In the genomic region with DNA sequence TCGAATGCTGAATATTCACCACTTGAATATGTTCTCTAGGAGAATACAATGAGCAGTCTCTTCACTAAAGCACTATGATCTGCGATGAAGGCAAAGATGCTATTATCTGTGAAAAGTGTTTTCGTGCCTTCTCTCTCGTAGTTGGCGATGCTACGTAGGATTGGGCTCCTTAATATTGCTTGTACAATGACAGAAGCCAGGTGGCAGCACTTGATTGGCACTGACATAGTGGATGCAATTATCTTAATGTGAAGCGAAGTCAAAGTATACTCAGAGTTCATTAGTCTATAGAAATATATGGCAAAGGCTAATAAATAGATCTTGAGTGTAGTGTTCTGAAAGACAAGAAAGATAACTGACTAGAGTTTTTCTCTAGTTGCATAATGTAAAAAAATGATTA, we compare ENCODE assay signal across 14 cellular contexts.
DNase-seq lines count a peak whose midpoint lies in the region; ATAC-seq and TF ChIP-seq lines count a peak whose summit lies in the region.
"Had no signal": no experiment of that assay in that cellular context is flagged by ENCODE, and none has a peak within 500 bp of the region (broad histone marks: within the 10 kb centered on the region; RNA-seq: fewer than 3 reads in every experiment).

No MANE protein-coding gene starts in this region.

- H3K27ac ChIP-seq in dorsolateral prefrontal cortex, result no peak overlapping the region
- H3K27ac ChIP-seq: cardiac muscle cell, HL-60 had no signal

- intact Hi-C loops in dorsolateral prefrontal cortex (cut with DNase I), result no loop called here
- intact Hi-C loops in sciatic nerve (cut with DNase I), result no loop called here

- ATAC-seq in sciatic nerve (no peak), GM18858 (IDR thresholded peaks at IDR 0.05; ENCODE audit: unreplicated experiment) (no peak)
- ATAC-seq: esophagus mucosa; stimulated activated naive CD8-positive, alpha-beta T cell treated with anti-CD3 and anti-CD28 coated beads, Interleukin-15, amount 100 ng/mL, for 72 hours had no signal

- DNase-seq in NOMO-1 treated with DMSO at 0.1 percent for 48 hours (lab: John Stamatoyannopoulos, UW; ENCODE audit: unreplicated experiment) (peak; percentile 4), NOMO-1 treated with dmso at 0.1 percent for 144 hours (lab: John Stamatoyannopoulos, UW; ENCODE audit: unreplicated experiment) (no peak), NAMALWA (ENCODE audit: low spot score) (peak; percentile 11), dorsolateral prefrontal cortex (no peak), retinal pigment epithelial cell (ENCODE audit: low read depth) (no peak), sciatic nerve (ENCODE audit: low spot score) (no peak), foreskin fibroblast (no peak)
- DNase-seq: activated CD4-positive, alpha-beta memory T cell treated with anti-CD3 and anti-CD28 coated beads, Interleukin-2, amount 10 ng/mL, durations not matched to agents 7 days and 5 days; NCI-H1092; stimulated activated naive CD8-positive, alpha-beta T cell treated with anti-CD3 and anti-CD28 coated beads, Interleukin-15, amount 100 ng/mL, for 72 hours had no signal

- H3K27me3 ChIP-seq in dorsolateral prefrontal cortex, result peaks cover 0 to 3% (median 0%) of the 10 kb centered on the region in 45 donors
- H3K27me3 ChIP-seq: cardiac muscle cell had no signal

- H3K4me3 ChIP-seq in dorsolateral prefrontal cortex, result no peak overlapping the region
- no peak overlapping the region for H3K4me3 ChIP-seq in retinal pigment epithelial cell (ENCODE audit: low read length)
- H3K4me3 ChIP-seq in foreskin fibroblast (ENCODE audit: low read depth in 1 of 2, low read length in 2 of 2), result no peak overlapping the region
- H3K4me3 ChIP-seq: cardiac muscle cell had no signal

- TF ChIP-seq CTCF in dorsolateral prefrontal cortex (IDR thresholded peaks at IDR 0.05 in 54 of 56, conservative IDR thresholded peaks at IDR 0.05 in 2 of 56; ENCODE audit: low read depth in 1 of 56, partially characterized antibody in 56 of 56), result peak in 39 of 56 donors; percentile 9 to 53 (median 32)
- TF ChIP-seq CTCF in retinal pigment epithelial cell (conservative IDR thresholded peaks at IDR 0.05; ENCODE audit: low read depth, low read length), result peak; percentile 44
- TF ChIP-seq CTCF in foreskin fibroblast (IDR thresholded peaks at IDR 0.05; ENCODE audit: low read depth, low read length), result no peak

Comparison
In these comparisons a context has a peak if more than half of its experiments do, and no peak if none do; other contexts are left out.
1. DNase-seq: peak in NOMO-1 treated with DMSO at 0.1 percent for 48 hours (single experiment) and NAMALWA (single experiment); none in NOMO-1 treated with dmso at 0.1 percent for 144 hours (single experiment), dorsolateral prefrontal cortex (0 of 10), retinal pigment epithelial cell (single experiment), sciatic nerve (single experiment) and foreskin fibroblast (0 of 2).